In the genomic region with DNA sequence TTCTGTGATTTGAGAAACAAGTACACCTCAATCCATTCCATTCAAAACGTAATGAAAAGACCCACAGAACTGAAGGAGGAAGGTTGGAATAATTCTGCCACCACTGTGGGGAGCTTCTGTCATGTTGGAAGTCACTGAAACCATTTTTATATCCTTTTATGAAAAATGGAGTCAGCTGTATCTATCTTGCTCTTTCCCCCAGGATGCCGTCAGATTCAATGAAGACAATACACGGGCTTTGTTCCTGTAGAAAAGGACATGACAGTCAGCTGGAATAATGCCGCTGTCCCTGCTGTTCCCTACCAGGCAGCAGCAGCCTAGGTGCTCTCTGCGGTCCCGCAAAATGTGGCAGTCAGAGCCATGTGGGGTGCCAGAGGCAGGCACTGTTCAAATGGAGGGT, we compare ENCODE assay signal across 30 cellular contexts. TPM values are rescaled to one million over a fixed set of nuclear protein-coding genes. Genes with fewer than 3 reads are reported as not detected.
"Had no signal": no experiment of that assay in that cellular context is flagged by ENCODE, and none has a peak within 500 bp of the region (broad histone marks: within the 10 kb centered on the region; RNA-seq: fewer than 3 reads in every experiment).

No MANE protein-coding gene starts in this region.

- H3K27ac Mint-ChIP-seq: activated CD4-positive, alpha-beta T cell treated with anti-CD3 and anti-CD28 coated beads, Interleukin-2, amount 10 ng/mL, durations not matched to agents 7 days and 5 days; activated CD8-positive, alpha-beta T cell treated with anti-CD3 and anti-CD28 coated beads for 36 hours; activated naive CD4-positive, alpha-beta T cell treated with anti-CD3 and anti-CD28 coated beads, Interleukin-2, amount 50 U/mL, for 24 hours; activated naive CD8-positive, alpha-beta T cell treated with anti-CD3 and anti-CD28 coated beads, Interleukin-2, amount 50 U/mL, for 24 hours; activated T-helper 17 cell treated with anti-CD3 and anti-CD28 coated beads, Interleukin-2, amount 50 U/mL, for 72 hours; immature natural killer cell; memory B cell; natural killer cell; progenitor cell of endocrine pancreas; stimulated activated memory B cell treated with anti-CD40 and anti-IgM and Interleukin-4, amounts not matched to agents 10 μg/mL and 1 μg/mL and 100 μg/mL, for 72 hours; WTC11 had no signal

- H3K9me3 Mint-ChIP-seq: activated CD4-positive, alpha-beta T cell treated with anti-CD3 and anti-CD28 coated beads, Interleukin-2, amount 10 ng/mL, durations not matched to agents 7 days and 5 days; activated CD8-positive, alpha-beta T cell treated with anti-CD3 and anti-CD28 coated beads for 36 hours; activated naive CD4-positive, alpha-beta T cell treated with anti-CD3 and anti-CD28 coated beads, Interleukin-2, amount 50 U/mL, for 24 hours; activated naive CD8-positive, alpha-beta T cell treated with anti-CD3 and anti-CD28 coated beads, Interleukin-2, amount 50 U/mL, for 24 hours; activated T-cell treated with anti-CD3 and anti-CD28 coated beads, Interleukin-2, amount 50 U/mL, for 4 hours; activated T-helper 17 cell treated with anti-CD3 and anti-CD28 coated beads, Interleukin-2, amount 50 U/mL, for 72 hours; central memory CD8-positive, alpha-beta T cell; memory B cell; natural killer cell; stimulated activated memory B cell treated with anti-CD40 and anti-IgM and Interleukin-4, amounts not matched to agents 10 μg/mL and 1 μg/mL and 100 μg/mL, for 72 hours had no signal

- H3K27me3 Mint-ChIP-seq: stimulated activated memory B cell treated with anti-CD40 and anti-IgM and Interleukin-4, amounts not matched to agents 10 μg/mL and 1 μg/mL and 100 μg/mL, for 72 hours had no signal

- H3K4me2 ChIP-seq: smooth muscle cell had no signal

- H3K9me3 ChIP-seq: heart left ventricle, right atrium auricular region, stomach, tibial nerve had no signal

- H3K4me3 Mint-ChIP-seq: activated CD4-positive, alpha-beta T cell treated with anti-CD3 and anti-CD28 coated beads, Interleukin-2, amount 10 ng/mL, durations not matched to agents 7 days and 5 days; activated CD8-positive, alpha-beta T cell treated with anti-CD3 and anti-CD28 coated beads for 36 hours; activated naive CD4-positive, alpha-beta T cell treated with anti-CD3 and anti-CD28 coated beads, Interleukin-2, amount 50 U/mL, for 24 hours; activated naive CD8-positive, alpha-beta T cell treated with anti-CD3 and anti-CD28 coated beads, Interleukin-2, amount 50 U/mL, for 24 hours; activated T-cell treated with anti-CD3 and anti-CD28 coated beads, Interleukin-2, amount 50 U/mL, for 4 hours; activated T-helper 17 cell treated with anti-CD3 and anti-CD28 coated beads, Interleukin-2, amount 50 U/mL, for 72 hours; central memory CD8-positive, alpha-beta T cell; immature natural killer cell; memory B cell; natural killer cell; stimulated activated memory B cell treated with anti-CD40 and anti-IgM and Interleukin-4, amounts not matched to agents 10 μg/mL and 1 μg/mL and 100 μg/mL, for 72 hours; WTC11 had no signal

- H3K36me3 ChIP-seq: heart left ventricle, right atrium auricular region, stomach, tibial nerve had no signal

- ATAC-seq: activated CD8-positive, alpha-beta T cell treated with anti-CD3 and anti-CD28 coated beads for 36 hours; activated naive CD8-positive, alpha-beta T cell treated with anti-CD3 and anti-CD28 coated beads, Interleukin-2, amount 50 U/mL, for 24 hours; activated T-cell treated with anti-CD3 and anti-CD28 coated beads, Interleukin-2, amount 50 U/mL, for 4 hours; activated T-helper 17 cell treated with anti-CD3 and anti-CD28 coated beads, Interleukin-2, amount 50 U/mL, for 72 hours; heart left ventricle; natural killer cell; stimulated activated memory B cell treated with anti-CD40 and anti-IgM and Interleukin-4, amounts not matched to agents 10 μg/mL and 1 μg/mL and 100 μg/mL, for 72 hours; WTC11 had no signal

- H3K4me3 ChIP-seq: heart left ventricle, right atrium auricular region, smooth muscle cell, stomach, tibial nerve had no signal

- DNase-seq: activated CD4-positive, alpha-beta T cell treated with anti-CD3 and anti-CD28 coated beads for 1 hour; activated CD4-positive, alpha-beta T cell treated with anti-CD3 and anti-CD28 coated beads, Interleukin-2, amount 10 ng/mL, durations not matched to agents 7 days and 5 days; activated CD8-positive, alpha-beta T cell treated with anti-CD3 and anti-CD28 coated beads for 36 hours; activated gamma-delta T cell treated with Interleukin-2 at 50 U/mL for 16 hours; activated naive CD8-positive, alpha-beta T cell treated with anti-CD3 and anti-CD28 coated beads, Interleukin-2, amount 50 U/mL, for 24 hours; activated T-cell treated with anti-CD3 and anti-CD28 coated beads, Interleukin-2, amount 50 U/mL, for 4 hours; dermis blood vessel endothelial cell; effector CD8-positive, alpha-beta T cell; heart left ventricle; immature natural killer cell; natural killer cell; stimulated activated CD4-positive, alpha-beta T cell treated with anti-CD3 and anti-CD28 coated beads, Interleukin-1b, Interleukin-23, amount 100 ng/mL, for 48 hours; stimulated activated CD4-positive, alpha-beta T cell treated with anti-CD3 and anti-CD28 coated beads, Interleukin-4, amount 100 ng/mL, for 4 hours; stimulated activated CD8-positive, alpha-beta memory T cell treated with anti-CD3 and anti-CD28 coated beads, Interleukin-4, amount 100 ng/mL, for 48 hours; stomach; T-helper 2 cell had no signal

- H3K36me3 Mint-ChIP-seq: activated naive CD4-positive, alpha-beta T cell treated with anti-CD3 and anti-CD28 coated beads, Interleukin-2, amount 50 U/mL, for 24 hours; immature natural killer cell; memory B cell; natural killer cell; stimulated activated memory B cell treated with anti-CD40 and anti-IgM and Interleukin-4, amounts not matched to agents 10 μg/mL and 1 μg/mL and 100 μg/mL, for 72 hours; WTC11 had no signal

- FAIRE-seq: bronchial epithelial cell, endothelial cell of umbilical vein, kidney, urothelium cell line had no signal

- H3K4me1 Mint-ChIP-seq: activated CD4-positive, alpha-beta T cell treated with anti-CD3 and anti-CD28 coated beads, Interleukin-2, amount 10 ng/mL, durations not matched to agents 7 days and 5 days; activated naive CD4-positive, alpha-beta T cell treated with anti-CD3 and anti-CD28 coated beads, Interleukin-2, amount 50 U/mL, for 24 hours; activated T-helper 17 cell treated with anti-CD3 and anti-CD28 coated beads, Interleukin-2, amount 50 U/mL, for 72 hours; central memory CD8-positive, alpha-beta T cell; immature natural killer cell had no signal

- H3K27ac ChIP-seq: heart left ventricle, right atrium auricular region, stomach, tibial nerve had no signal

- H3K27me3 ChIP-seq: heart left ventricle, right atrium auricular region, stomach, tibial nerve had no signal

RNA-seq across cellular contexts. Expression of a gene that starts 52.5 kb away (rescaled TPM):
- total RNA-seq: activated CD4-positive, alpha-beta T cell treated with anti-CD3 and anti-CD28 coated beads, Interleukin-2, amount 10 ng/mL, durations not matched to agents 7 days and 5 days; activated CD8-positive, alpha-beta T cell treated with anti-CD3 and anti-CD28 coated beads for 36 hours; activated T-helper 17 cell treated with anti-CD3 and anti-CD28 coated beads, Interleukin-2, amount 50 U/mL, for 72 hours had no signal
